15 cellular contexts compared by ENCODE assay signal in genomic region chr6:166952567-166953464, GRCh38. TPM values are rescaled to one million over a fixed set of nuclear protein-coding genes. Genes with fewer than 3 reads are reported as not detected.
DNase-seq lines count a peak whose midpoint lies in the region; ATAC-seq, FAIRE-seq and TF ChIP-seq lines count a peak whose summit lies in the region.
"Had no signal": no experiment of that assay in that cellular context is flagged by ENCODE, and none has a peak within 500 bp of the region (broad histone marks: within the 10 kb centered on the region; RNA-seq: fewer than 3 reads in every experiment).

No MANE protein-coding gene starts in this region.

- H3K4me3 ChIP-seq in HepG2 (replicated peaks in 1 of 3; ENCODE audit: insufficient read depth in 1 of 3, low read depth in 2 of 3, low read length in 3 of 3) (peak overlapping the region; percentile 9 to 97 (median 9); a peak in 4 of 6 replicates), right lobe of liver (no peak overlapping the region), transverse colon (no peak overlapping the region), upper lobe of right lung (no peak overlapping the region)
- H3K4me3 ChIP-seq: colonic mucosa had no signal

- H3K4me1 ChIP-seq in HepG2 (ENCODE audit: insufficient read depth, low read length) = peaks cover 71% of the 10 kb centered on the region
- H3K4me1 ChIP-seq in right lobe of liver = peaks cover 0 to 3% (median 0%) of the 10 kb centered on the region in 4 donors
- peaks cover 4 to 53% (median 26%) of the 10 kb centered on the region in 4 donors for H3K4me1 ChIP-seq in transverse colon
- peaks cover 9% of the 10 kb centered on the region for H3K4me1 ChIP-seq in upper lobe of right lung

- no TSS peak for BruUV-seq in HepG2 (replicated peaks; lab: Mats Ljungman, UMichigan)

- H3K27me3 ChIP-seq in HepG2 (ENCODE audit: control insufficient read depth in 1 of 2, insufficient read depth in 2 of 2, low read length in 2 of 2) (no peaks in the 10 kb centered on the region; a peak in 1 of 5 replicates), right lobe of liver (no peaks in the 10 kb centered on the region), transverse colon (no peaks in the 10 kb centered on the region), upper lobe of right lung (no peaks in the 10 kb centered on the region)
- H3K27me3 ChIP-seq: colonic mucosa had no signal

- no peak for TF ChIP-seq EP300 in HepG2 (IDR thresholded peaks at IDR 0.05; ENCODE audit: low read depth in 2 of 2, low read length in 2 of 2)
- no peak for TF ChIP-seq EP300 in HepG2 (CRISPR knock-in tag; IDR thresholded peaks at IDR 0.05; ENCODE audit: borderline replicate concordance)
- no peak for TF ChIP-seq EP300 in transverse colon (IDR thresholded peaks at IDR 0.05; ENCODE audit: low read depth)

- TF ChIP-seq POLR2A in HepG2 (IDR thresholded peaks at IDR 0.05; ENCODE audit: insufficient read depth in 1 of 2, low read depth in 2 of 2, low read length in 2 of 2) (no peak), right lobe of liver (IDR thresholded peaks at IDR 0.05) (no peak), transverse colon (IDR thresholded peaks at IDR 0.05) (no peak)

- TF ChIP-seq RAD21 in HepG2 (CRISPR knock-in tag; IDR thresholded peaks at IDR 0.05) = no peak

- DNase-seq in HepG2 (ENCODE audit: low spot score) (no peak), right lobe of liver (no peak), memory B cell (ENCODE audit: low spot score in 2 of 2) (no peak), transverse colon (no peak), COLO829 (ENCODE audit: low spot score) (no peak), nephron progenitor cell (no peak), upper lobe of right lung (no peak)
- DNase-seq in activated effector memory CD4-positive, alpha-beta T cell treated with anti-CD3 and anti-CD28 coated beads, Interleukin-2, amount 50 U/mL, for 16 hours = peak; percentile 75
- DNase-seq: activated naive CD8-positive, alpha-beta T cell treated with anti-CD3 and anti-CD28 coated beads, Interleukin-2, amount 10 ng/mL, durations not matched to agents 7 days and 5 days; colonic mucosa; DMS153; KG1; NCI-H187; Right ventricle myocardium superior had no signal

- H3K79me2 ChIP-seq in HepG2 (ENCODE audit: insufficient read depth, low read length) = peaks cover 56% of the 10 kb centered on the region

- no peaks in the 10 kb centered on the region for H3K27me3 Mint-ChIP-seq in memory B cell
- H3K27me3 Mint-ChIP-seq in nephron progenitor cell (ENCODE audit: low read depth, poor library complexity) = peaks cover 19% of the 10 kb centered on the region
- H3K27me3 Mint-ChIP-seq: activated naive CD8-positive, alpha-beta T cell treated with anti-CD3 and anti-CD28 coated beads, Interleukin-2, amount 10 ng/mL, durations not matched to agents 7 days and 5 days had no signal

- TF ChIP-seq CTCF in HepG2 (CRISPR knock-in tag; IDR thresholded peaks at IDR 0.05) = no peak
- TF ChIP-seq CTCF in right lobe of liver (IDR thresholded peaks at IDR 0.05) = no peak
- no peak for TF ChIP-seq CTCF in transverse colon (IDR thresholded peaks at IDR 0.05)
- TF ChIP-seq CTCF in nephron progenitor cell (IDR thresholded peaks at IDR 0.05) = no peak
- no peak for TF ChIP-seq CTCF in upper lobe of right lung (IDR thresholded peaks at IDR 0.05)

- H3K36me3 Mint-ChIP-seq in memory B cell = peaks cover 24% of the 10 kb centered on the region
- H3K36me3 Mint-ChIP-seq in nephron progenitor cell (ENCODE audit: low read depth) = peaks cover 42% of the 10 kb centered on the region

- peaks cover 21 to 57% of the 10 kb centered on the region in 2 experiments for H3K36me3 ChIP-seq in HepG2 (replicated peaks in 1 of 2; ENCODE audit: control insufficient read depth in 1 of 2, insufficient read depth in 2 of 2, low read length in 2 of 2)
- H3K36me3 ChIP-seq in right lobe of liver = no peaks in the 10 kb centered on the region
- peaks cover 0 to under 1% (median 0%) of the 10 kb centered on the region in 4 donors for H3K36me3 ChIP-seq in transverse colon
- peaks cover 4% of the 10 kb centered on the region for H3K36me3 ChIP-seq in upper lobe of right lung
- H3K36me3 ChIP-seq: colonic mucosa had no signal

- WGBS in HepG2 (ENCODE audit: low lambda C conversion rate) = 94% methylated on average over 17 of the region's 17 CpGs
- WGBS in right lobe of liver (ENCODE audit: insufficient coverage, low coverage, low lambda C conversion rate, missing lambda C conversion rate) = 81% methylated on average over 16 of the region's 17 CpGs
- 89 to 93% methylated on average over 12 to 17 of the region's 17 CpGs for WGBS in transverse colon (ENCODE audit: low coverage in 1 of 2), 2 donors

- peaks cover 51% of the 10 kb centered on the region for H3K4me1 Mint-ChIP-seq in memory B cell
- H3K4me1 Mint-ChIP-seq in nephron progenitor cell = peaks cover 33% of the 10 kb centered on the region

- intact Hi-C loops in HepG2 (cut with micrococcal nuclease; ENCODE audit: unreplicated experiment) = no loop called here
- intact Hi-C loops in right lobe of liver (cut with DNase I) = no loop called here
- intact Hi-C loops in transverse colon (cut with DNase I; ENCODE audit: low total_unique reads) = loop anchor here (10.0 kb wide), 1 partner anchor 168 kb away; no protein-coding TSS in a partner anchor
- intact Hi-C loops in upper lobe of right lung (cut with DNase I) = no loop called here

- in situ Hi-C loops in HepG2 (cut with HindIII; ENCODE audit: extremely low pct_ligation_motif_present, low pct_unique_long_range_greater_than_20kb) (no loop called here), transverse colon (cut with MboI; ENCODE audit: low pct_ligation_motif_present in 1 of 4, low pct_unique_long_range_greater_than_20kb in 1 of 4, low sequenced_read_pairs in 3 of 4) (no loop called here)

- FAIRE-seq in HepG2 (lab: Jason Lieb, UNC) = no peak
- FAIRE-seq: urothelium cell line had no signal

- no peak overlapping the region for H3K9ac ChIP-seq in HepG2 (ENCODE audit: insufficient read depth, low read depth, low read length)

- ATAC-seq in HepG2 (no peak), right lobe of liver (no peak), memory B cell (ENCODE audit: low read depth) (no peak), upper lobe of right lung (no peak)

- H2AFZ ChIP-seq in HepG2 (ENCODE audit: low read length) = no peak overlapping the region

- no peaks in the 10 kb centered on the region for H3K9me3 Mint-ChIP-seq in memory B cell
- H3K9me3 Mint-ChIP-seq in nephron progenitor cell = no peaks in the 10 kb centered on the region
- H3K9me3 Mint-ChIP-seq: activated naive CD8-positive, alpha-beta T cell treated with anti-CD3 and anti-CD28 coated beads, Interleukin-2, amount 10 ng/mL, durations not matched to agents 7 days and 5 days had no signal

- peaks cover 59% of the 10 kb centered on the region for H4K20me1 ChIP-seq in HepG2 (ENCODE audit: insufficient read depth, low read length)

- no peak overlapping the region for H3K27ac ChIP-seq in HepG2 (ENCODE audit: extremely low read length, insufficient read depth, low read length)
- no peak overlapping the region for H3K27ac ChIP-seq in right lobe of liver
- peak overlapping the region in 3 of 4 donors; percentile 80 to 81 (median 80) for H3K27ac ChIP-seq in transverse colon
- no peak overlapping the region for H3K27ac ChIP-seq in upper lobe of right lung
- H3K27ac ChIP-seq: colonic mucosa had no signal

- H3K4me3 Mint-ChIP-seq in memory B cell (peak overlapping the region; percentile 95), nephron progenitor cell (no peak overlapping the region)
- H3K4me3 Mint-ChIP-seq: activated naive CD8-positive, alpha-beta T cell treated with anti-CD3 and anti-CD28 coated beads, Interleukin-2, amount 10 ng/mL, durations not matched to agents 7 days and 5 days had no signal

- no peaks in the 10 kb centered on the region for H3K9me3 ChIP-seq in HepG2 (ENCODE audit: low read length)
- no peaks in the 10 kb centered on the region for H3K9me3 ChIP-seq in right lobe of liver
- no peaks in the 10 kb centered on the region for H3K9me3 ChIP-seq in transverse colon
- H3K9me3 ChIP-seq in upper lobe of right lung = no peaks in the 10 kb centered on the region
- H3K9me3 ChIP-seq: colonic mucosa had no signal

- POLR2A ChIA-PET in HepG2 (lab: Yijun Ruan, JAX) = interaction anchor here (1.5 kb wide), 1 partner anchor 188 kb away, joined by 4 read pairs; no protein-coding TSS in a partner anchor

- CTCF ChIA-PET in HepG2 (lab: Yijun Ruan, JAX; ENCODE audit: low intra/inter-chr PET ratio, low total read pairs) = no interaction called here

- peak overlapping the region; percentile 90 for H3K4me2 ChIP-seq in HepG2 (ENCODE audit: low read depth, low read length)

- peak overlapping the region; percentile 95 for H3K27ac Mint-ChIP-seq in memory B cell
- H3K27ac Mint-ChIP-seq in nephron progenitor cell = no peak overlapping the region
- H3K27ac Mint-ChIP-seq: activated naive CD8-positive, alpha-beta T cell treated with anti-CD3 and anti-CD28 coated beads, Interleukin-2, amount 10 ng/mL, durations not matched to agents 7 days and 5 days had no signal

RNA-seq across cellular contexts. Expression of gene RNASET2, which starts 3.5 kb away (rescaled TPM):
- 22.4 and 44.6 TPM in 2 replicates for total RNA-seq in HepG2 (2016; rRNA removed; fragmentation: Illumina TruSeq; extraction: Trizol)
- 26.9 and 41.2 TPM in 2 replicates for total RNA-seq in HepG2 (2016; cell fraction: cytosol; rRNA removed; fragmentation: Illumina TruSeq; extraction: Trizol; ENCODE audit: low read depth)
- total RNA-seq in HepG2 (2016; cell fraction: insoluble cytoplasmic fraction; rRNA removed; fragmentation: Illumina TruSeq; extraction: Trizol) = 25.4 and 45.4 TPM in 2 replicates
- total RNA-seq in HepG2 (2016; cell fraction: membrane; rRNA removed; fragmentation: Illumina TruSeq; extraction: Trizol) = 24.1 and 38.2 TPM in 2 replicates
- total RNA-seq in HepG2 (2016; cell fraction: nucleus; rRNA removed; fragmentation: Illumina TruSeq; extraction: Trizol) = 30.2 and 32.0 TPM in 2 replicates
- polyA plus RNA-seq in HepG2 (2011; rRNA removed) = 597 and 696 TPM in 2 replicates
- 456 and 545 TPM in 2 replicates for polyA plus RNA-seq in HepG2 (2011; cell fraction: cytosol; rRNA removed)
- 515 and 552 TPM in 2 replicates for polyA plus RNA-seq in HepG2 (2011; cell fraction: nucleus; rRNA removed)
- 446 and 587 TPM in 2 replicates for polyA plus RNA-seq in HepG2 (2012)
- 21.3 and 41.6 TPM in 2 replicates for polyA plus RNA-seq in HepG2 (2016; cell fraction: cytosol; fragmentation: Illumina TruSeq; extraction: Trizol; ENCODE audit: low read depth)
- polyA plus RNA-seq in HepG2 (2016; cell fraction: insoluble cytoplasmic fraction; fragmentation: Illumina TruSeq; extraction: Trizol; ENCODE audit: low read depth) = 26.6 and 27.0 TPM in 2 replicates
- polyA plus RNA-seq in HepG2 (2016; cell fraction: membrane; fragmentation: Illumina TruSeq; extraction: Trizol; ENCODE audit: low read depth) = 23.6 and 34.9 TPM in 2 replicates
- 68.7 and 69.0 TPM in 2 replicates for polyA plus RNA-seq in HepG2 (2016; cell fraction: nucleus; fragmentation: Illumina TruSeq; extraction: Trizol; ENCODE audit: insufficient read depth, low read depth)
- 4.7 and 104 TPM in 2 replicates for polyA minus RNA-seq in HepG2 (2011; rRNA and poly(A)+ RNA removed; ENCODE audit: low replicate concordance)
- 149 and 185 TPM in 2 replicates for polyA minus RNA-seq in HepG2 (2011; cell fraction: cytosol; rRNA and poly(A)+ RNA removed)
- polyA minus RNA-seq in HepG2 (2011; cell fraction: nucleus; rRNA and poly(A)+ RNA removed) = 159 and 184 TPM in 2 replicates
- 10 to 100 TPM; 21.7 to 48.4 (median 30.8) TPM for total RNA-seq in right lobe of liver
- 100 to 1,000 TPM; 121 to 191 (median 176) TPM for total RNA-seq in transverse colon
- total RNA-seq in upper lobe of right lung = 73.1 TPM

RNA-seq across cellular contexts. Expression of gene CEP43, which starts 46.4 kb away (rescaled TPM):
- 73.9 and 88.4 TPM in 2 replicates for total RNA-seq in HepG2 (2016; rRNA removed; fragmentation: Illumina TruSeq; extraction: Trizol)
- total RNA-seq in HepG2 (2016; cell fraction: cytosol; rRNA removed; fragmentation: Illumina TruSeq; extraction: Trizol; ENCODE audit: low read depth) = 84.7 and 89.7 TPM in 2 replicates
- total RNA-seq in HepG2 (2016; cell fraction: insoluble cytoplasmic fraction; rRNA removed; fragmentation: Illumina TruSeq; extraction: Trizol) = 68.4 and 95.5 TPM in 2 replicates
- 46.9 and 49.2 TPM in 2 replicates for total RNA-seq in HepG2 (2016; cell fraction: membrane; rRNA removed; fragmentation: Illumina TruSeq; extraction: Trizol)
- 62.5 and 63.7 TPM in 2 replicates for total RNA-seq in HepG2 (2016; cell fraction: nucleus; rRNA removed; fragmentation: Illumina TruSeq; extraction: Trizol)
- 20.7 and 29.3 TPM in 2 replicates for polyA plus RNA-seq in HepG2 (2011; rRNA removed)
- 8.6 and 10.8 TPM in 2 replicates for polyA plus RNA-seq in HepG2 (2011; cell fraction: cytosol; rRNA removed)
- 39.4 and 43.9 TPM in 2 replicates for polyA plus RNA-seq in HepG2 (2011; cell fraction: nucleus; rRNA removed)
- polyA plus RNA-seq in HepG2 (2012) = 15.0 and 26.1 TPM in 2 replicates
- polyA plus RNA-seq in HepG2 (2016; cell fraction: cytosol; fragmentation: Illumina TruSeq; extraction: Trizol; ENCODE audit: low read depth) = 15.3 and 16.0 TPM in 2 replicates
- polyA plus RNA-seq in HepG2 (2016; cell fraction: insoluble cytoplasmic fraction; fragmentation: Illumina TruSeq; extraction: Trizol; ENCODE audit: low read depth) = 90.9 and 96.9 TPM in 2 replicates
- polyA plus RNA-seq in HepG2 (2016; cell fraction: membrane; fragmentation: Illumina TruSeq; extraction: Trizol; ENCODE audit: low read depth) = 23.9 and 25.0 TPM in 2 replicates
- polyA plus RNA-seq in HepG2 (2016; cell fraction: nucleus; fragmentation: Illumina TruSeq; extraction: Trizol; ENCODE audit: insufficient read depth, low read depth) = 111 and 119 TPM in 2 replicates
- 4.7 and 5.1 TPM in 2 replicates for polyA minus RNA-seq in HepG2 (2011; rRNA and poly(A)+ RNA removed; ENCODE audit: low replicate concordance)
- 15.3 and 20.4 TPM in 2 replicates for polyA minus RNA-seq in HepG2 (2011; cell fraction: cytosol; rRNA and poly(A)+ RNA removed)
- 42.8 and 56.1 TPM in 2 replicates for polyA minus RNA-seq in HepG2 (2011; cell fraction: nucleus; rRNA and poly(A)+ RNA removed)
- total RNA-seq in right lobe of liver = 10 to 100 TPM; 11.7 to 23.5 (median 19.7) TPM
- total RNA-seq in transverse colon = 10 to 100 TPM in 2 of 4 donors, 1 to 10 TPM in 2; 3.6 to 31.0 (median 14.3) TPM
- total RNA-seq in upper lobe of right lung = 10.7 TPM

Comparison
In these comparisons a context has a peak if more than half of its experiments do, and no peak if none do; other contexts are left out.
1. H3K4me3 ChIP-seq: peak in HepG2 (3 of 3); none in right lobe of liver (0 of 3), transverse colon (0 of 4) and upper lobe of right lung (single experiment).
2. H3K27ac ChIP-seq: peak in transverse colon (3 of 4); none in HepG2 (single experiment), right lobe of liver (0 of 3) and upper lobe of right lung (single experiment).